25 cellular contexts compared by ENCODE assay signal in genomic region chr12:93870020-93870795, GRCh38.
"Had no signal": no experiment of that assay in that cellular context is flagged by ENCODE, and none has a peak within 500 bp of the region (broad histone marks: within the 10 kb centered on the region; RNA-seq: fewer than 3 reads in every experiment).

No MANE protein-coding gene starts in this region.

- H3K4me3 Mint-ChIP-seq: activated B cell treated with CpG ODN at 0.5 μM for 24 hours; activated CD4-positive, alpha-beta memory T cell treated with anti-CD3 and anti-CD28 coated beads for 36 hours; activated CD4-positive, alpha-beta T cell treated with anti-CD3 and anti-CD28 coated beads for 36 hours; activated naive CD8-positive, alpha-beta T cell treated with anti-CD3 and anti-CD28 coated beads, Interleukin-2, amount 10 ng/mL, durations not matched to agents 7 days and 5 days; memory B cell; nephron; T-helper 17 cell had no signal

- H3K27ac ChIP-seq: body of pancreas, cardiac muscle cell, dorsolateral prefrontal cortex, esophagus squamous epithelium, hepatocyte, neutrophil, parathyroid adenoma, sigmoid colon, SK-N-MC, upper lobe of left lung had no signal

- ATAC-seq: activated CD4-positive, alpha-beta T cell treated with anti-CD3 and anti-CD28 coated beads for 36 hours; body of pancreas; T-helper 17 cell had no signal

- H3K4me3 ChIP-seq: body of pancreas, cardiac muscle cell, dorsolateral prefrontal cortex, esophagus squamous epithelium, hepatocyte, sigmoid colon, SK-N-MC, thoracic aorta, upper lobe of left lung had no signal

- H3K4me1 ChIP-seq: body of pancreas, esophagus squamous epithelium, parathyroid adenoma, sigmoid colon, upper lobe of left lung had no signal

- H3K27me3 Mint-ChIP-seq: activated B cell treated with CpG ODN at 0.5 μM for 24 hours; activated CD4-positive, alpha-beta memory T cell treated with anti-CD3 and anti-CD28 coated beads for 36 hours; activated CD4-positive, alpha-beta T cell treated with anti-CD3 and anti-CD28 coated beads for 36 hours; T-helper 17 cell had no signal

- H3K4me1 Mint-ChIP-seq: activated B cell treated with CpG ODN at 0.5 μM for 24 hours; activated CD4-positive, alpha-beta T cell treated with anti-CD3 and anti-CD28 coated beads for 36 hours; activated naive CD8-positive, alpha-beta T cell treated with anti-CD3 and anti-CD28 coated beads, Interleukin-2, amount 10 ng/mL, durations not matched to agents 7 days and 5 days; memory B cell; nephron; T-helper 17 cell had no signal

- H3K36me3 ChIP-seq: cardiac muscle cell, esophagus squamous epithelium, neutrophil, sigmoid colon, thoracic aorta, upper lobe of left lung had no signal

- H3K27me3 ChIP-seq: body of pancreas, cardiac muscle cell, dorsolateral prefrontal cortex, esophagus squamous epithelium, hepatocyte, neutrophil, sigmoid colon, upper lobe of left lung had no signal

- DNase-seq: activated B cell treated with CpG ODN at 0.5 μM for 24 hours; activated CD4-positive, alpha-beta memory T cell treated with anti-CD3 and anti-CD28 coated beads for 36 hours; activated CD4-positive, alpha-beta T cell treated with anti-CD3 and anti-CD28 coated beads for 36 hours; activated naive CD4-positive, alpha-beta T cell treated with Interleukin-2 at 50 U/mL for 16 hours; activated naive CD8-positive, alpha-beta T cell treated with anti-CD3 and anti-CD28 coated beads, Interleukin-2, amount 10 ng/mL, durations not matched to agents 7 days and 5 days; activated T-cell treated with anti-CD3 and anti-CD28 coated beads, Interleukin-2, amount 50 U/mL, for 48 hours; amniotic stem cell; body of pancreas; dorsolateral prefrontal cortex; esophagus squamous epithelium; sigmoid colon; stimulated activated CD4-positive, alpha-beta T cell treated with anti-CD3 and anti-CD28 coated beads, Interleukin-2, amount 100 ng/mL, for 48 hours; stimulated activated CD8-positive, alpha-beta memory T cell treated with anti-CD3 and anti-CD28 coated beads, Interleukin-4, amount 100 ng/mL, for 48 hours; stimulated activated naive CD4-positive, alpha-beta T cell; SW 1271; T-helper 17 cell; upper lobe of left lung had no signal

- H3K27ac Mint-ChIP-seq: activated B cell treated with CpG ODN at 0.5 μM for 24 hours; activated CD4-positive, alpha-beta memory T cell treated with anti-CD3 and anti-CD28 coated beads for 36 hours; activated CD4-positive, alpha-beta T cell treated with anti-CD3 and anti-CD28 coated beads for 36 hours; activated naive CD8-positive, alpha-beta T cell treated with anti-CD3 and anti-CD28 coated beads, Interleukin-2, amount 10 ng/mL, durations not matched to agents 7 days and 5 days; memory B cell; nephron; T-helper 17 cell had no signal
